In the genomic region with DNA sequence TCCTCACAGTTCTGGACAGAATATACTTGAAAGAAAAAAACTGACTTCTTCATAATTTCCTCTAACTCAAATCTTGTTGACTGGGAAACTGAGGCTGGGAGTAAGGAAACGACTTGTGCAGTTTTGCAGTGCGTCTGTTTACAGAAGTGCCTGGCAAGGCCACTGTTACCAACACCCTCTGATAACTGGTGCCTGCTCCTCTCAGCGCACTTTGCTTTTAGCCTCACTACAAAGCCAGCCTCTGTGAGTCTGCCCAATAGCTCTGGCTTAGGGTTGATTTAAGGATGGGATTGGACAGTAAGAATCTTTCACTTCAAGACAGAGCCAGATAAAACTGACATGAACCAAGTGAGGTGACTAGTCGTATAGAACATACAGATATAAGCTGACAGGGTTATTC, we compare ENCODE assay signal across 27 cellular contexts.
"Had no signal": no experiment of that assay in that cellular context is flagged by ENCODE, and none has a peak within 500 bp of the region (broad histone marks: within the 10 kb centered on the region; RNA-seq: fewer than 3 reads in every experiment).

No MANE protein-coding gene starts in this region.

- H3K4me1 ChIP-seq: colonic mucosa, esophagus squamous epithelium, gastroesophageal sphincter had no signal

- H3K27me3 ChIP-seq: adrenal gland, body of pancreas, colonic mucosa, esophagus squamous epithelium, gastroesophageal sphincter had no signal

- H3K36me3 ChIP-seq: adrenal gland, colonic mucosa, esophagus squamous epithelium, gastroesophageal sphincter had no signal

- DNase-seq: activated CD4-positive, alpha-beta memory T cell treated with anti-CD3 and anti-CD28 coated beads for 36 hours; activated CD4-positive, alpha-beta T cell treated with anti-CD3 and anti-CD28 coated beads for 36 hours; activated CD4-positive, alpha-beta T cell treated with anti-CD3 and anti-CD28 coated beads, Interleukin-2, amount 10 ng/mL, durations not matched to agents 24 days and 14 days; activated CD4-positive, CD25-positive, alpha-beta regulatory T cell; activated CD4-positive, CD25-positive, alpha-beta regulatory T cell treated with anti-CD3 and anti-CD28 coated beads, Interleukin-2, amount 50 U/mL, for 72 hours; activated CD8-positive, alpha-beta memory T cell treated with anti-CD3 and anti-CD28 coated beads, Interleukin-2, amount 10 ng/mL, durations not matched to agents 7 days and 5 days; activated CD8-positive, alpha-beta memory T cell treated with anti-CD3 and anti-CD28 coated beads, Interleukin-2, amount 50 U/mL, for 4 hours; activated CD8-positive, alpha-beta T cell treated with anti-CD3 and anti-CD28 coated beads, Interleukin-2, amount 10 ng/mL, durations not matched to agents 7 days and 5 days; activated effector memory CD4-positive, alpha-beta T cell treated with anti-CD3 and anti-CD28 coated beads, Interleukin-2, amount 50 U/mL, for 16 hours; activated naive CD4-positive, alpha-beta T cell treated with anti-CD3 and anti-CD28 coated beads for 36 hours; activated naive CD8-positive, alpha-beta T cell treated with anti-CD3 and anti-CD28 coated beads for 36 hours; activated naive CD8-positive, alpha-beta T cell treated with anti-CD3 and anti-CD28 coated beads, Interleukin-2, amount 50 U/mL, for 24 hours; activated T-cell treated with anti-CD3 and anti-CD28 coated beads, Interleukin-2, amount 50 U/mL, for 1 hour; activated T-cell treated with anti-CD3 and anti-CD28 coated beads, Interleukin-2, amount 50 U/mL, for 48 hours; adrenal gland; amygdala; aorta; body of pancreas; central memory CD4-positive, alpha-beta T cell; cerebellar nuclear complex; colonic mucosa; effector CD8-positive, alpha-beta T cell; esophagus squamous epithelium; foreskin melanocyte; T-helper 2 cell had no signal

- H3K9me3 ChIP-seq: adrenal gland, body of pancreas, colonic mucosa, esophagus squamous epithelium, gastroesophageal sphincter had no signal

- ATAC-seq: activated CD4-positive, alpha-beta T cell treated with anti-CD3 and anti-CD28 coated beads for 36 hours; activated CD8-positive, alpha-beta memory T cell treated with anti-CD3 and anti-CD28 coated beads, Interleukin-2, amount 10 ng/mL, durations not matched to agents 7 days and 5 days; activated CD8-positive, alpha-beta T cell treated with anti-CD3 and anti-CD28 coated beads, Interleukin-2, amount 10 ng/mL, durations not matched to agents 7 days and 5 days; activated naive CD8-positive, alpha-beta T cell treated with anti-CD3 and anti-CD28 coated beads, Interleukin-2, amount 50 U/mL, for 24 hours; body of pancreas; gastroesophageal sphincter had no signal

- H3K27ac ChIP-seq: adrenal gland, body of pancreas, colonic mucosa, epithelial cell of prostate, esophagus squamous epithelium, gastroesophageal sphincter had no signal

- H3K4me3 ChIP-seq: adrenal gland, body of pancreas, colonic mucosa, esophagus squamous epithelium, gastroesophageal sphincter had no signal
